ENCODE assay signal across 19 cellular contexts in the genomic region with DNA sequence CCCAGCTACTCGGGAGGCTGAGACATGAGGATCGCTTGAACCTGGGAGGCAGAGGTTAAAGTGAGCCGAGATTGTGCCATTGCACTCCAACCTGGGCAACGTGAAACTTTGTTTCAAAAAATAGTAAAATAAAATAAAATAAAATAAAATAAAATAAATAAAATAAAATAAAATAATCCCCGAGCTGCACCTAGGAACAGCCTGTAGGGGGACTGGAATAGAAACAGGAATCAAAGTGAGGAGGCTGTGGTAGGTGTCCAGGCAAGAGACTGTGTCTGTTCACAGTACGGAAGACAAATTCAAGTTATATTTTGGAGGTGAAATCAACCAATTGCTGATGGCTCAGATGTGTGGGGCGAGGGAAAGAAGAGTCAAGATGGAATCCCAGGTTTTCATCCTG.
DNase-seq lines count a peak whose midpoint lies in the region; ATAC-seq and TF ChIP-seq lines count a peak whose summit lies in the region.
"Had no signal": no experiment of that assay in that cellular context is flagged by ENCODE, and none has a peak within 500 bp of the region (broad histone marks: within the 10 kb centered on the region; RNA-seq: fewer than 3 reads in every experiment).

No MANE protein-coding gene starts in this region.

- H3K27ac Mint-ChIP-seq in endothelial cell (ENCODE audit: unreplicated experiment) (peak overlapping the region; percentile 15), neural progenitor cell (no peak overlapping the region)
- H3K27ac Mint-ChIP-seq: natural killer cell had no signal

- DNase-seq in IMR-90, result no peak
- no peak for DNase-seq in endothelial cell (ENCODE audit: low spot score)
- DNase-seq in neural progenitor cell (ENCODE audit: low spot score), result no peak
- DNase-seq in uterus, result no peak
- no peak for DNase-seq in MM.1S
- DNase-seq in activated T-cell treated with anti-CD3 and anti-CD28 coated beads for 4 hours, result no peak
- no peak for DNase-seq in NCI-H510A treated with DMSO at 0.1 percent for 48 hours (lab: John Stamatoyannopoulos, UW)
- DNase-seq: activated CD8-positive, alpha-beta memory T cell treated with anti-CD3 and anti-CD28 coated beads, Interleukin-2, amount 50 U/mL, for 48 hours; AML-193; amygdala; Karpas-422; mesendoderm; natural killer cell; NCI-H1092; NCI-H2081; NCI-H526; Right ventricle myocardium superior; substantia nigra; T-helper 1 cell had no signal

- TF ChIP-seq RAD21 in IMR-90 (IDR thresholded peaks at IDR 0.05; ENCODE audit: low read length), result no peak

- H2BK120ac ChIP-seq in IMR-90 (ENCODE audit: low read depth, low read length), result no peak overlapping the region

- H2BK15ac ChIP-seq in IMR-90 (ENCODE audit: low read depth, low read length), result no peak overlapping the region

- no CpG with 5 or more reads among the region's 7 CpGs for WGBS in IMR-90 (ENCODE audit: extremely low coverage in 2 of 2, insufficient read length in 1 of 2), 2 experiments

- no peak overlapping the region for H4K91ac ChIP-seq in IMR-90 (ENCODE audit: insufficient read depth, low read depth, low read length)

- intact Hi-C loops in IMR-90 (cut with micrococcal nuclease), result no loop called here
- intact Hi-C loops in uterus (cut with DNase I; ENCODE audit: low total_unique reads), result loop anchor here (10.0 kb wide), 1 partner anchor 51 kb away; no protein-coding TSS in a partner anchor

- peaks cover 3% of the 10 kb centered on the region for H3K4me1 ChIP-seq in IMR-90 (ENCODE audit: control insufficient read depth, insufficient read depth, low read length)
- H3K4me1 ChIP-seq in neural progenitor cell, result no peaks in the 10 kb centered on the region
- peaks cover 4 to 9% of the 10 kb centered on the region in 2 donors for H3K4me1 ChIP-seq in uterus
- no peaks in the 10 kb centered on the region for H3K4me1 ChIP-seq in MM.1S (ENCODE audit: low read length)

- H3F3A ChIP-seq in neural progenitor cell (ENCODE audit: low read depth) (no peaks in the 10 kb centered on the region), MM.1S (ENCODE audit: insufficient read depth, low read length) (no peaks in the 10 kb centered on the region)

- H3K36me3 ChIP-seq in IMR-90 (ENCODE audit: control insufficient read depth, insufficient read depth, low read length), result no peaks in the 10 kb centered on the region
- no peaks in the 10 kb centered on the region for H3K36me3 ChIP-seq in neural progenitor cell
- no peaks in the 10 kb centered on the region for H3K36me3 ChIP-seq in uterus
- H3K36me3 ChIP-seq in MM.1S (replicated peaks; ENCODE audit: insufficient read depth, low read length), result no peaks in the 10 kb centered on the region

- H3K27me3 ChIP-seq in IMR-90 (ENCODE audit: control insufficient read depth, insufficient read depth, low read length) (peaks cover 37% of the 10 kb centered on the region), neural progenitor cell (no peaks in the 10 kb centered on the region), uterus (no peaks in the 10 kb centered on the region), MM.1S (replicated peaks; ENCODE audit: insufficient read depth, low read length) (no peaks in the 10 kb centered on the region; the same call in 1 of the 2 replicates)

- no peaks in the 10 kb centered on the region for H4K20me1 ChIP-seq in IMR-90 (ENCODE audit: insufficient read depth, low read length)
- no peaks in the 10 kb centered on the region for H4K20me1 ChIP-seq in neural progenitor cell (ENCODE audit: low read depth)
- H4K20me1 ChIP-seq in MM.1S (ENCODE audit: insufficient read depth, low read length), result no peaks in the 10 kb centered on the region

- no peak overlapping the region for H3K18ac ChIP-seq in IMR-90 (ENCODE audit: low read depth, low read length)

- POLR2A ChIA-PET in IMR-90 (lab: Charles Lee; ENCODE audit: unreplicated experiment), result no interaction called here

- H3K27me3 Mint-ChIP-seq in endothelial cell (ENCODE audit: unreplicated experiment) (peaks cover 9% of the 10 kb centered on the region), neural progenitor cell (ENCODE audit: insufficient read depth, low read depth) (no peaks in the 10 kb centered on the region)

- no peaks in the 10 kb centered on the region for H3K79me1 ChIP-seq in IMR-90 (ENCODE audit: low read depth in 1 of 2, low read length in 2 of 2)

- no peak overlapping the region for H3K56ac ChIP-seq in IMR-90 (ENCODE audit: extremely low read depth, insufficient read depth, low read length)

- H3K4me3 ChIP-seq in IMR-90 (ENCODE audit: insufficient read depth, low read depth, low read length), result no peak overlapping the region
- no peak overlapping the region for H3K4me3 ChIP-seq in neural progenitor cell
- no peak overlapping the region for H3K4me3 ChIP-seq in uterus
- no peak overlapping the region for H3K4me3 ChIP-seq in MM.1S (ENCODE audit: low read length)

- H3K27ac ChIP-seq in IMR-90 (ENCODE audit: insufficient read depth, low read length), result no peak overlapping the region
- H3K27ac ChIP-seq in neural progenitor cell, result no peak overlapping the region
- peak overlapping the region; percentile 93 to 94 for H3K27ac ChIP-seq in uterus
- H3K27ac ChIP-seq in MM.1S (ENCODE audit: low read length), result no peak overlapping the region

- H3K9me1 ChIP-seq in IMR-90 (ENCODE audit: insufficient read depth, low read length), result 0 out of 2 replicates have a peak, but pooled peaks cover 2% of the 10 kb centered on the region

- H3K4me2 ChIP-seq in IMR-90 (ENCODE audit: low read depth, low read length) (no peak overlapping the region), neural progenitor cell (no peak overlapping the region), MM.1S (ENCODE audit: low read depth, low read length) (no peak overlapping the region)

- in situ Hi-C loops in IMR-90 (cut with MboI; ENCODE audit: low sequenced_read_pairs), result no loop called here

- H3K9me3 Mint-ChIP-seq in endothelial cell (ENCODE audit: unreplicated experiment) (no peaks in the 10 kb centered on the region), neural progenitor cell (no peaks in the 10 kb centered on the region)
- H3K9me3 Mint-ChIP-seq: natural killer cell had no signal

- H4K5ac ChIP-seq in IMR-90 (ENCODE audit: low read depth, low read length), result no peak overlapping the region

- no peak overlapping the region for H2AK9ac ChIP-seq in IMR-90 (replicated peaks; ENCODE audit: low read depth, low read length, poor library complexity)

- H3K9me3 ChIP-seq in IMR-90 (ENCODE audit: control insufficient read depth, insufficient read depth, low read length) (no peaks in the 10 kb centered on the region), neural progenitor cell (ENCODE audit: low read depth) (no peaks in the 10 kb centered on the region), uterus (no peaks in the 10 kb centered on the region), MM.1S (replicated peaks; ENCODE audit: insufficient read depth, low read length) (no peaks in the 10 kb centered on the region)

- dilution Hi-C loops in IMR-90 (cut with HindIII; ENCODE audit: low sequenced_read_pairs, unreplicated experiment), result no loop called here

- H3K36me3 Mint-ChIP-seq in endothelial cell (ENCODE audit: low read depth, unreplicated experiment) (peaks cover 3% of the 10 kb centered on the region), neural progenitor cell (no peaks in the 10 kb centered on the region)
- H3K36me3 Mint-ChIP-seq: natural killer cell had no signal

- ATAC-seq in IMR-90 (ENCODE audit: low read depth), result no peak
- ATAC-seq: natural killer cell had no signal

- H3K23ac ChIP-seq in IMR-90 (ENCODE audit: low read depth, low read length), result no peak overlapping the region

- 0 out of 2 replicates have a peak, but pooled peaks have one; percentile 25 for TF ChIP-seq CTCF in IMR-90 (conservative IDR thresholded peaks at IDR 0.05; ENCODE audit: low read depth, low read length)
- TF ChIP-seq CTCF in endothelial cell (IDR thresholded peaks at IDR 0.05; ENCODE audit: unreplicated experiment), result peak; percentile 41
- TF ChIP-seq CTCF in neural progenitor cell (IDR thresholded peaks at IDR 0.05), result peak; percentile 8
- TF ChIP-seq CTCF in uterus (IDR thresholded peaks at IDR 0.05), result peak in 1 of 4 experiments; percentile 6
- no peak for TF ChIP-seq CTCF in MM.1S (IDR thresholded peaks at IDR 0.05; ENCODE audit: low read length)

- no peak overlapping the region for H3K4ac ChIP-seq in IMR-90 (ENCODE audit: low read depth, low read length)

- H3K14ac ChIP-seq in IMR-90 (replicated peaks; ENCODE audit: low read depth, low read length), result no peak overlapping the region

- H2AFZ ChIP-seq in IMR-90 (replicated peaks; ENCODE audit: low read length, poor library complexity) (no peak overlapping the region), neural progenitor cell (replicated peaks) (no peak overlapping the region), MM.1S (ENCODE audit: low read length) (no peak overlapping the region)

- no peaks in the 10 kb centered on the region for H3K9me2 ChIP-seq in MM.1S (replicated peaks; ENCODE audit: insufficient read depth, low read length)

- H3K9ac ChIP-seq in IMR-90 (ENCODE audit: low read depth, low read length) (no peak overlapping the region), neural progenitor cell (no peak overlapping the region), MM.1S (ENCODE audit: low read length) (no peak overlapping the region)

- H3K4me3 Mint-ChIP-seq in endothelial cell (ENCODE audit: unreplicated experiment), result no peak overlapping the region
- no peak overlapping the region for H3K4me3 Mint-ChIP-seq in neural progenitor cell
- H3K4me3 Mint-ChIP-seq: natural killer cell had no signal

- H2BK5ac ChIP-seq in IMR-90 (ENCODE audit: low read depth, low read length, poor library complexity, severe bottlenecking), result no peak overlapping the region

- H4K8ac ChIP-seq in IMR-90 (ENCODE audit: low read depth in 2 of 2, low read length in 2 of 2), result no peak overlapping the region

- H2AK5ac ChIP-seq in IMR-90 (ENCODE audit: low read depth, low read length), result no peak overlapping the region

- BruUV-seq in IMR-90 (replicated peaks; lab: Mats Ljungman, UMichigan), result no TSS peak

- TF ChIP-seq POLR2A in IMR-90 (IDR thresholded peaks at IDR 0.05; ENCODE audit: low read depth, low read length) (no peak), uterus (IDR thresholded peaks at IDR 0.05) (no peak)

- H3K79me2 ChIP-seq in neural progenitor cell (ENCODE audit: low read depth) (no peaks in the 10 kb centered on the region), MM.1S (ENCODE audit: low read length) (no peaks in the 10 kb centered on the region)

- CTCF ChIA-PET in IMR-90 (lab: Yijun Ruan, JAX), result interaction anchor here (0.8 kb wide), 1 partner anchor 15 kb away, joined by 3 read pairs; no protein-coding TSS in a partner anchor

- H2BK20ac ChIP-seq in IMR-90 (ENCODE audit: low read depth, low read length), result no peak overlapping the region

- H3K4me1 Mint-ChIP-seq in endothelial cell (ENCODE audit: unreplicated experiment) (peaks cover 17% of the 10 kb centered on the region), neural progenitor cell (peaks cover 6% of the 10 kb centered on the region)
- H3K4me1 Mint-ChIP-seq: natural killer cell had no signal

TF ChIP-seq in IMR-90, 13 proteins besides CTCF, POLR2A, EP300 and RAD21 (continues in another document):
- TF ChIP-seq CHD1 (IDR thresholded peaks at IDR 0.05; ENCODE audit: low read depth, low read length), result no peak
- no peak for TF ChIP-seq CEBPB (IDR thresholded peaks at IDR 0.05; ENCODE audit: low read depth, low read length)

Comparison
In these comparisons a context has a peak if more than half of its experiments do, and no peak if none do; other contexts are left out.
1. H3K27ac ChIP-seq: peak in uterus (2 of 2); none in IMR-90 (single experiment), neural progenitor cell (single experiment) and MM.1S (single experiment).